Comparison of ENCODE assay signal across 8 cellular contexts in genomic region chr17:979539-980405, GRCh38. TPM values are rescaled to one million over a fixed set of nuclear protein-coding genes. Genes with fewer than 3 reads are reported as not detected.
A peak's percentile ranks its signal among the peaks of the same experiment; 100 is the strongest.
DNase-seq lines count a peak whose midpoint lies in the region; ATAC-seq and TF ChIP-seq lines count a peak whose summit lies in the region.

Gene NXN, minus strand, starts transcription at chr17:979776.

- peak within 1 kb of the TSS; percentile 90 for H2AFZ ChIP-seq in Loucy (ENCODE audit: low read length)

- DNase-seq in DMS114 treated with DMSO at 0.1 percent for 48 hours (lab: John Stamatoyannopoulos, UW; ENCODE audit: unreplicated experiment), result peak; percentile 36
- DNase-seq in T-helper 22 cell (ENCODE audit: low read depth), result peak; percentile 79
- DNase-seq in anterior cingulate cortex (lab: John Stamatoyannopoulos, UW), result peak in 56 of 58 donors; percentile 18 to 92 (median 83)
- peak; percentile 89 for DNase-seq in hepatic stellate cell (ENCODE audit: low spot score)
- peak; percentile 90 for DNase-seq in retina
- no peak for DNase-seq in vagina (ENCODE audit: extremely low spot score in 2 of 2)

- peak; percentile 21; the same call in 1 of the 2 replicates for TF ChIP-seq CTCF in Loucy (conservative IDR thresholded peaks at IDR 0.05; ENCODE audit: low read length)
- TF ChIP-seq CTCF in vagina (IDR thresholded peaks at IDR 0.05), result no peak

- peak within 1 kb of the TSS; percentile 68 for H3K4me2 ChIP-seq in Loucy (ENCODE audit: low read depth, low read length, poor library complexity, severe bottlenecking)

- no peaks in the 10 kb centered on the region for H3K9me3 ChIP-seq in Loucy (ENCODE audit: insufficient read depth, low read depth, low read length)
- no peaks in the 10 kb centered on the region for H3K9me3 ChIP-seq in vagina

- H3K9ac ChIP-seq in Loucy (ENCODE audit: low read depth, low read length, poor library complexity, severe bottlenecking), result no peak within 1 kb of the TSS

- peak; percentile 54 for ATAC-seq in GM21786 (IDR thresholded peaks at IDR 0.05; ENCODE audit: unreplicated experiment)

- intact Hi-C loops in vagina (cut with DNase I), result loop anchor here (2.0 to 10.0 kb wide), 3 partner anchors 95 to 185 kb away; no protein-coding TSS in a partner anchor

- no peaks in the 10 kb centered on the region for H3F3A ChIP-seq in Loucy (ENCODE audit: low read depth)

- H3K36me3 ChIP-seq in Loucy (ENCODE audit: insufficient read depth, low read length) (no peaks in the 10 kb centered on the region), vagina (no peaks in the 10 kb centered on the region)

- H3K4me1 ChIP-seq in Loucy (ENCODE audit: insufficient read depth, low read length, poor library complexity, severe bottlenecking) (peaks cover 12% of the 10 kb centered on the region), vagina (peaks cover 43% of the 10 kb centered on the region)

- H4K20me1 ChIP-seq in Loucy (ENCODE audit: insufficient read depth, low read length, poor library complexity, severe bottlenecking), result no peaks in the 10 kb centered on the region

- H3K4me3 ChIP-seq in Loucy (ENCODE audit: low read length, poor library complexity, severe bottlenecking) (peak within 1 kb of the TSS; percentile 67), vagina (peak within 1 kb of the TSS; percentile 93)

- H3K79me2 ChIP-seq in Loucy (ENCODE audit: insufficient read depth, low read length), result no peaks in the 10 kb centered on the region

- peak within 1 kb of the TSS; percentile 93 for H3K27ac ChIP-seq in vagina

- peak; percentile 18 to 71 for TF ChIP-seq POLR2A in vagina (IDR thresholded peaks at IDR 0.05)

- H3K27me3 ChIP-seq in Loucy (ENCODE audit: insufficient read depth, low read length, poor library complexity, severe bottlenecking), result no peaks in the 10 kb centered on the region
- H3K27me3 ChIP-seq in vagina, result no peaks in the 10 kb centered on the region

- no peaks in the 10 kb centered on the region for H3K9me2 ChIP-seq in Loucy (replicated peaks; ENCODE audit: low read depth, low read length)

RNA-seq across cellular contexts. Expression of gene NXN, which starts in this region (rescaled TPM):
- 51.6 TPM for total RNA-seq in vagina

Comparison
In these comparisons a context has a peak if more than half of its experiments do, and no peak if none do; other contexts are left out.
1. DNase-seq: peak in DMS114 treated with DMSO at 0.1 percent for 48 hours (single experiment), T-helper 22 cell (single experiment), anterior cingulate cortex (56 of 58), hepatic stellate cell (single experiment) and retina (single experiment); none in vagina (0 of 2).